ENCODE assay signal across 32 cellular contexts in the genomic region with DNA sequence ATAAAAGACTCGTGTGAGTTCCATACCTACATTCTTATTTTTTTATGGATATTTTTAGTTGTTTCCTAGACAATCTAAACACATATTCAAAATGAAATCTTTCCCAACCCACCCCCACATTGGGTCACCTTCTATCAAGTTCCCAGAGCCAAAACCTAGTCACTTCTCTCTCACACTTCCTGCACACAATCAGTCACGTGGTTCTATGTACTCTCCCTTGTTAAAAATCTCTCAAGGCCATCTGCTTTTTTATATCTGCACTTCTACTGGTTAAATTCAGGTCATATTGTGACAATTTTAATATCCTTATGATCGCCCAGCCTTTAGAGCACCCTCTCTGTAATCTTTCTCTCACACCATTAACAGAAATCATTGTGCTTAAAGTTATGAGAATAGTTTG.
"Had no signal": no experiment of that assay in that cellular context is flagged by ENCODE, and none has a peak within 500 bp of the region (broad histone marks: within the 10 kb centered on the region; RNA-seq: fewer than 3 reads in every experiment).

No MANE protein-coding gene starts in this region.

- H2AFZ ChIP-seq: PC-9 had no signal

- H3K36me3 ChIP-seq: brain microvascular endothelial cell, MG63 had no signal

- H3K9me3 ChIP-seq: MG63 had no signal

- H3K27me3 ChIP-seq: brain microvascular endothelial cell, MG63 had no signal

- DNase-seq: activated CD4-positive, alpha-beta T cell treated with anti-CD3 and anti-CD28 coated beads for 36 hours; activated CD4-positive, alpha-beta T cell treated with anti-CD3 and anti-CD28 coated beads, Interleukin-2, amount 10 ng/mL, durations not matched to agents 7 days and 5 days; activated CD4-positive, alpha-beta T cell treated with anti-CD3 and anti-CD28 coated beads, Interleukin-2, amount 50 U/mL, for 48 hours; activated CD8-positive, alpha-beta T cell treated with anti-CD3 and anti-CD28 coated beads, Interleukin-2, amount 10 ng/mL, durations not matched to agents 7 days and 5 days; activated gamma-delta T cell treated with Interleukin-2 at 50 U/mL for 16 hours; activated naive CD4-positive, alpha-beta T cell treated with anti-CD3 and anti-CD28 coated beads for 36 hours; activated naive CD8-positive, alpha-beta T cell treated with anti-CD3 and anti-CD28 coated beads for 36 hours; activated T-cell treated with anti-CD3 and anti-CD28 coated beads, Interleukin-2, amount 50 U/mL, for 24 hours; amniotic stem cell; aorta; brain microvascular endothelial cell; central memory CD4-positive, alpha-beta T cell; Kasumi-1; KG1; MG63; NCI-H1092 treated with DMSO at 0.1 percent for 48 hours; NCI-H1417; NCI-H146; NCI-H187; NCI-H2029 treated with DMSO at 0.1 percent for 48 hours; NCI-H2107; NCI-H226; NCI-H526; NCI-H748 treated with DMSO at 0.1 percent for 48 hours; NK-92 treated with Interleukin-12 subunit alpha and Interleukin-12 subunit beta, amount 100 ng/mL, for 24 hours; PC-9; SIG-M5; T1000 had no signal

- H3K27ac ChIP-seq: brain microvascular endothelial cell, PC-9, RWPE1 had no signal

- H3K4me3 ChIP-seq: MG63, PC-9 had no signal

- ATAC-seq: activated CD4-positive, alpha-beta T cell treated with anti-CD3 and anti-CD28 coated beads for 36 hours; activated CD4-positive, CD25-positive, alpha-beta regulatory T cell treated with anti-CD3 and anti-CD28 coated beads, Interleukin-2, amount 50 U/mL, for 24 hours; activated CD8-positive, alpha-beta T cell treated with anti-CD3 and anti-CD28 coated beads, Interleukin-2, amount 10 ng/mL, durations not matched to agents 7 days and 5 days; Right ventricle myocardium inferior; WTC11 had no signal

- H3K4me2 ChIP-seq: PC-9 had no signal
